ENCODE assay signal across 1 cellular context in the genomic region with DNA sequence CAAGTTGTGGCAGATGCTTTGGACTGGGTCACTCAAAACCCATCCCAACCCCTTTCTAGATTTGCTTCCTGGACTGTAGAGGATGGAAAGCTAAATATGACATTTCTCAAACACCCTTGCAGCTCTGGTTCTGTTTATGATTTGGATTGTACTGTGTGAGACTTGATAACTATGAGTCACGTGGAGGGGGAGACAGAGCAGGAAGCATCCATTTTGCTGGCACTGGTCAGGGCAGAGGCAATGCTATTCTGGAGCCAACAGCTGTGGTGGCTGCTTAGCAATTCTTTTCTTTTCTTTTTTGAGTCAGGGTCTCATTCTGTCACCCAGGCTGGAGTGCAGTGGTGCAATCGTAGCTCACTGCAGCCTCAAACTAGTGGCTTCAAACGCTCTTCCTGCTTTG.
TF ChIP-seq lines count a peak whose summit lies in the region.

No MANE protein-coding gene starts in this region.

TF ChIP-seq in HepG2, 621 proteins besides CTCF, POLR2A, EP300 and RAD21:
- no peak for TF ChIP-seq HNRNPLL (IDR thresholded peaks at IDR 0.05; ENCODE audit: low read depth, low read length, poor library complexity, severe bottlenecking)
- TF ChIP-seq ERF (CRISPR knock-in tag; IDR thresholded peaks at IDR 0.05) = 0 out of 2 replicates have a peak, but pooled peaks have one; percentile 17
- TF ChIP-seq, protein P1, sequence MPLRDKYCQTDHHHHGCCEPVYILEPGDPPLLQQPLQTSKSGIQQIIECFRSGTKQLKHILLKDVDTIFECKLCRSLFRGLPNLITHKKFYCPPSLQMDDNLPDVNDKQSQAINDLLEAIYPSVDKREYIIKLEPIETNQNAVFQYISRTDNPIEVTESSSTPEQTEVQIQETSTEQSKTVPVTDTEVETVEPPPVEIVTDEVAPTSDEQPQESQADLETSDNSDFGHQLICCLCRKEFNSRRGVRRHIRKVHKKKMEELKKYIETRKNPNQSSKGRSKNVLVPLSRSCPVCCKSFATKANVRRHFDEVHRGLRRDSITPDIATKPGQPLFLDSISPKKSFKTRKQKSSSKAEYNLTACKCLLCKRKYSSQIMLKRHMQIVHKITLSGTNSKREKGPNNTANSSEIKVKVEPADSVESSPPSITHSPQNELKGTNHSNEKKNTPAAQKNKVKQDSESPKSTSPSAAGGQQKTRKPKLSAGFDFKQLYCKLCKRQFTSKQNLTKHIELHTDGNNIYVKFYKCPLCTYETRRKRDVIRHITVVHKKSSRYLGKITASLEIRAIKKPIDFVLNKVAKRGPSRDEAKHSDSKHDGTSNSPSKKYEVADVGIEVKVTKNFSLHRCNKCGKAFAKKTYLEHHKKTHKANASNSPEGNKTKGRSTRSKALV (CRISPR knock-in tag; IDR thresholded peaks at IDR 0.05) = no peak
- 0 out of 2 replicates have a peak, but pooled peaks have one; percentile 8 for TF ChIP-seq ZNF33B (CRISPR knock-in tag; IDR thresholded peaks at IDR 0.05)
- 0 out of 2 replicates have a peak, but pooled peaks have one; percentile 20 for TF ChIP-seq ZNF614 (CRISPR knock-in tag; IDR thresholded peaks at IDR 0.05; ENCODE audit: borderline replicate concordance)
